Comparison of ENCODE assay signal across 21 cellular contexts in genomic region chr20:57683876-57684275, GRCh38. TPM values are rescaled to one million over a fixed set of nuclear protein-coding genes. Genes with fewer than 3 reads are reported as not detected.
DNase-seq lines count a peak whose midpoint lies in the region; ATAC-seq and TF ChIP-seq lines count a peak whose summit lies in the region.
"Had no signal": no experiment of that assay in that cellular context is flagged by ENCODE, and none has a peak within 500 bp of the region (broad histone marks: within the 10 kb centered on the region; RNA-seq: fewer than 3 reads in every experiment).

No MANE protein-coding gene starts in this region.

- ATAC-seq in WTC11, result no peak
- ATAC-seq in HG03460 (IDR thresholded peaks at IDR 0.05; ENCODE audit: unreplicated experiment), result no peak
- ATAC-seq in GM18502 (IDR thresholded peaks at IDR 0.05; ENCODE audit: poor library complexity, unreplicated experiment), result no peak
- ATAC-seq: gastrocnemius medialis had no signal

- H3K36me3 ChIP-seq in tibial artery, result no peaks in the 10 kb centered on the region
- H3K36me3 ChIP-seq: gastrocnemius medialis, Peyer's patch, stomach had no signal

- peaks cover 94% of the 10 kb centered on the region for H3K4me1 Mint-ChIP-seq in WTC11
- peaks cover 81% of the 10 kb centered on the region for H3K4me1 Mint-ChIP-seq in mesothelial cell of epicardium

- no peaks in the 10 kb centered on the region for H3K9me3 ChIP-seq in tibial artery
- H3K9me3 ChIP-seq: gastrocnemius medialis, Peyer's patch, stomach had no signal

- peaks cover 0 to 100% (median 92%) of the 10 kb centered on the region in 4 donors for H3K4me1 ChIP-seq in tibial artery

- H3K27ac ChIP-seq in tibial artery, result peak overlapping the region; percentile 67 to 78
- H3K27ac ChIP-seq: gastrocnemius medialis had no signal

- TF ChIP-seq CTCF in WTC11 (IDR thresholded peaks at IDR 0.05) (no peak), mesothelial cell of epicardium (IDR thresholded peaks at IDR 0.05; ENCODE audit: unreplicated experiment) (no peak), tibial artery (IDR thresholded peaks at IDR 0.05) (no peak)

- POLR2A ChIA-PET in WTC11 (lab: Charles Lee), result no interaction called here

- no peak overlapping the region for H3K4me3 ChIP-seq in tibial artery
- H3K4me3 ChIP-seq: gastrocnemius medialis, Peyer's patch, SK-N-MC, stomach had no signal

- DNase-seq in DMS79 treated with DMSO at 0.1 percent for 48 hours (lab: John Stamatoyannopoulos, UW), result peak; percentile 48
- DNase-seq in DMS79 (lab: John Stamatoyannopoulos, UW), result no peak
- no peak for DNase-seq in WTC11 (ENCODE audit: low spot score)
- no peak for DNase-seq in mesothelial cell of epicardium (ENCODE audit: low spot score in 2 of 2, unreplicated experiment in 2 of 2)
- no peak for DNase-seq in tibial artery
- no peak for DNase-seq in NCI-H1105 (lab: John Stamatoyannopoulos, UW)
- DNase-seq: activated naive CD4-positive, alpha-beta T cell treated with anti-CD3 and anti-CD28 coated beads for 36 hours; activated T-cell treated with anti-CD3 and anti-CD28 coated beads, Interleukin-2, amount 50 U/mL, for 48 hours; gastrocnemius medialis; kidney glomerular epithelial cell; NCI-H1436 treated with DMSO at 0.1 percent for 48 hours; NCI-H2171; NCI-H748 treated with DMSO at 0.1 percent for 48 hours; Peyer's patch; posterior cingulate gyrus; stimulated activated CD4-positive, alpha-beta T cell treated with anti-CD3 and anti-CD28 coated beads, Interleukin-2, amount 100 ng/mL, for 24 hours; stomach; T-helper 9 cell had no signal

- intact Hi-C loops in tibial artery (cut with DNase I; ENCODE audit: low total_unique reads), result no loop called here

- H3K27me3 Mint-ChIP-seq in WTC11 (ENCODE audit: low read depth) (no peaks in the 10 kb centered on the region), mesothelial cell of epicardium (ENCODE audit: low read depth) (no peaks in the 10 kb centered on the region)

- no peaks in the 10 kb centered on the region for H3K27me3 ChIP-seq in tibial artery
- H3K27me3 ChIP-seq: gastrocnemius medialis, Peyer's patch, stomach had no signal

- 0 out of 2 replicates have a peak overlapping the region, but pooled peaks have one; percentile 36 for H3K27ac Mint-ChIP-seq in WTC11
- H3K27ac Mint-ChIP-seq in mesothelial cell of epicardium, result peak overlapping the region; percentile 58
- H3K27ac Mint-ChIP-seq: activated naive CD4-positive, alpha-beta T cell treated with anti-CD3 and anti-CD28 coated beads for 36 hours had no signal

- H3K9me3 Mint-ChIP-seq in WTC11 (no peaks in the 10 kb centered on the region), mesothelial cell of epicardium (no peaks in the 10 kb centered on the region)
- H3K9me3 Mint-ChIP-seq: activated naive CD4-positive, alpha-beta T cell treated with anti-CD3 and anti-CD28 coated beads for 36 hours had no signal

- peaks cover 4% of the 10 kb centered on the region; the same call in 1 of the 2 replicates for H3K36me3 Mint-ChIP-seq in WTC11
- H3K36me3 Mint-ChIP-seq in mesothelial cell of epicardium, result peaks cover 8% of the 10 kb centered on the region

- H3K4me3 Mint-ChIP-seq in WTC11 (peak overlapping the region; percentile 35), mesothelial cell of epicardium (peak overlapping the region; percentile 14)
- H3K4me3 Mint-ChIP-seq: activated naive CD4-positive, alpha-beta T cell treated with anti-CD3 and anti-CD28 coated beads for 36 hours had no signal

- CTCF ChIA-PET in WTC11 (lab: Charles Lee), result interaction anchor here (0.7 to 2.1 kb wide), 6 partner anchors 10 to 64 kb away, joined by 3 to 7 read pairs (median 4); no protein-coding TSS in a partner anchor

TF ChIP-seq in WTC11, 78 proteins besides CTCF, POLR2A, EP300 and RAD21:
- TF ChIP-seq ZSCAN18 (CRISPR knock-in tag; IDR thresholded peaks at IDR 0.05) (no peak), ZNF396 (CRISPR knock-in tag; IDR thresholded peaks at IDR 0.05; ENCODE audit: borderline replicate concordance) (no peak), MAX (CRISPR knock-in tag; IDR thresholded peaks at IDR 0.05) (no peak), TCF7 (CRISPR knock-in tag; IDR thresholded peaks at IDR 0.05; ENCODE audit: low read depth) (no peak), ZNF317 (CRISPR knock-in tag; IDR thresholded peaks at IDR 0.05; ENCODE audit: borderline replicate concordance, low read depth) (no peak), E2F1 (CRISPR knock-in tag; IDR thresholded peaks at IDR 0.05) (no peak), ZNF219 (CRISPR knock-in tag; IDR thresholded peaks at IDR 0.05; ENCODE audit: borderline replicate concordance) (no peak), CREB1 (CRISPR knock-in tag; IDR thresholded peaks at IDR 0.05) (no peak), PRRX2 (CRISPR knock-in tag; IDR thresholded peaks at IDR 0.05) (no peak), GRHL2 (CRISPR knock-in tag; IDR thresholded peaks at IDR 0.05; ENCODE audit: insufficient replicate concordance, severe bottlenecking) (no peak), ZNF138 (CRISPR knock-in tag; conservative IDR thresholded peaks at IDR 0.05) (no peak), HMGA2 (CRISPR knock-in tag; IDR thresholded peaks at IDR 0.05) (no peak)
- TF ChIP-seq, protein P1, sequence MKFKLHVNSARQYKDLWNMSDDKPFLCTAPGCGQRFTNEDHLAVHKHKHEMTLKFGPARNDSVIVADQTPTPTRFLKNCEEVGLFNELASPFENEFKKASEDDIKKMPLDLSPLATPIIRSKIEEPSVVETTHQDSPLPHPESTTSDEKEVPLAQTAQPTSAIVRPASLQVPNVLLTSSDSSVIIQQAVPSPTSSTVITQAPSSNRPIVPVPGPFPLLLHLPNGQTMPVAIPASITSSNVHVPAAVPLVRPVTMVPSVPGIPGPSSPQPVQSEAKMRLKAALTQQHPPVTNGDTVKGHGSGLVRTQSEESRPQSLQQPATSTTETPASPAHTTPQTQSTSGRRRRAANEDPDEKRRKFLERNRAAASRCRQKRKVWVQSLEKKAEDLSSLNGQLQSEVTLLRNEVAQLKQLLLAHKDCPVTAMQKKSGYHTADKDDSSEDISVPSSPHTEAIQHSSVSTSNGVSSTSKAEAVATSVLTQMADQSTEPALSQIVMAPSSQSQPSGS (CRISPR knock-in tag; IDR thresholded peaks at IDR 0.05; ENCODE audit: borderline replicate concordance, low read depth), result no peak
- TF ChIP-seq, protein P2, sequence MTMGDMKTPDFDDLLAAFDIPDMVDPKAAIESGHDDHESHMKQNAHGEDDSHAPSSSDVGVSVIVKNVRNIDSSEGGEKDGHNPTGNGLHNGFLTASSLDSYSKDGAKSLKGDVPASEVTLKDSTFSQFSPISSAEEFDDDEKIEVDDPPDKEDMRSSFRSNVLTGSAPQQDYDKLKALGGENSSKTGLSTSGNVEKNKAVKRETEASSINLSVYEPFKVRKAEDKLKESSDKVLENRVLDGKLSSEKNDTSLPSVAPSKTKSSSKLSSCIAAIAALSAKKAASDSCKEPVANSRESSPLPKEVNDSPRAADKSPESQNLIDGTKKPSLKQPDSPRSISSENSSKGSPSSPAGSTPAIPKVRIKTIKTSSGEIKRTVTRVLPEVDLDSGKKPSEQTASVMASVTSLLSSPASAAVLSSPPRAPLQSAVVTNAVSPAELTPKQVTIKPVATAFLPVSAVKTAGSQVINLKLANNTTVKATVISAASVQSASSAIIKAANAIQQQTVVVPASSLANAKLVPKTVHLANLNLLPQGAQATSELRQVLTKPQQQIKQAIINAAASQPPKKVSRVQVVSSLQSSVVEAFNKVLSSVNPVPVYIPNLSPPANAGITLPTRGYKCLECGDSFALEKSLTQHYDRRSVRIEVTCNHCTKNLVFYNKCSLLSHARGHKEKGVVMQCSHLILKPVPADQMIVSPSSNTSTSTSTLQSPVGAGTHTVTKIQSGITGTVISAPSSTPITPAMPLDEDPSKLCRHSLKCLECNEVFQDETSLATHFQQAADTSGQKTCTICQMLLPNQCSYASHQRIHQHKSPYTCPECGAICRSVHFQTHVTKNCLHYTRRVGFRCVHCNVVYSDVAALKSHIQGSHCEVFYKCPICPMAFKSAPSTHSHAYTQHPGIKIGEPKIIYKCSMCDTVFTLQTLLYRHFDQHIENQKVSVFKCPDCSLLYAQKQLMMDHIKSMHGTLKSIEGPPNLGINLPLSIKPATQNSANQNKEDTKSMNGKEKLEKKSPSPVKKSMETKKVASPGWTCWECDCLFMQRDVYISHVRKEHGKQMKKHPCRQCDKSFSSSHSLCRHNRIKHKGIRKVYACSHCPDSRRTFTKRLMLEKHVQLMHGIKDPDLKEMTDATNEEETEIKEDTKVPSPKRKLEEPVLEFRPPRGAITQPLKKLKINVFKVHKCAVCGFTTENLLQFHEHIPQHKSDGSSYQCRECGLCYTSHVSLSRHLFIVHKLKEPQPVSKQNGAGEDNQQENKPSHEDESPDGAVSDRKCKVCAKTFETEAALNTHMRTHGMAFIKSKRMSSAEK (CRISPR knock-in tag; IDR thresholded peaks at IDR 0.05; ENCODE audit: borderline replicate concordance), result no peak
TF ChIP-seq in WTC11: peak in this region for 0.

RNA-seq across cellular contexts. Expression of gene PMEPA1, which starts 25.9 kb away (rescaled TPM):
- total RNA-seq in WTC11 (2021) (29.8 to 40.6 TPM (median 31.0 TPM) in 3 replicates), mesothelial cell of epicardium (39.7 to 40.7 TPM (median 39.9 TPM) in 3 replicates)
